Comparison of ENCODE assay signal across 24 cellular contexts in genomic region chr1:41655632-41656031, GRCh38.
A peak's percentile ranks its signal among the peaks of the same experiment; 100 is the strongest.
DNase-seq lines count a peak whose midpoint lies in the region; ATAC-seq and TF ChIP-seq lines count a peak whose summit lies in the region.
"Had no signal": no experiment of that assay in that cellular context is flagged by ENCODE, and none has a peak within 500 bp of the region (broad histone marks: within the 10 kb centered on the region; RNA-seq: fewer than 3 reads in every experiment).

No MANE protein-coding gene starts in this region.

- H3K27ac Mint-ChIP-seq in CD4-positive, CD25-positive, alpha-beta regulatory T cell: peak overlapping the region; percentile 34 to 87 (median 53)
- H3K27ac Mint-ChIP-seq: nephron had no signal

- H3K9me3 Mint-ChIP-seq in activated T-cell treated with anti-CD3 and anti-CD28 coated beads, Interleukin-2, amount 50 U/mL, for 4 hours: no peaks in the 10 kb centered on the region
- no peaks in the 10 kb centered on the region for H3K9me3 Mint-ChIP-seq in CD4-positive, CD25-positive, alpha-beta regulatory T cell
- H3K9me3 Mint-ChIP-seq: effector memory CD8-positive, alpha-beta T cell; nephron had no signal

- no peak overlapping the region for H3K4me3 ChIP-seq in CD4-positive, CD25-positive, alpha-beta regulatory T cell (ENCODE audit: low read depth, low read length)
- H3K4me3 ChIP-seq in SU-DHL-6 (ENCODE audit: insufficient read depth, low read length, poor library complexity, severe bottlenecking) (no peak overlapping the region), SJCRH30 (no peak overlapping the region)
- H3K4me3 ChIP-seq: cardiac muscle cell, coronary artery, HAP-1, mucosa of descending colon, pancreas, right atrium auricular region had no signal

- no peak for ATAC-seq in activated T-cell treated with anti-CD3 and anti-CD28 coated beads, Interleukin-2, amount 50 U/mL, for 4 hours
- ATAC-seq in CD4-positive, CD25-positive, alpha-beta regulatory T cell (ENCODE audit: low read depth in 2 of 2): no peak
- ATAC-seq: effector memory CD8-positive, alpha-beta T cell; Panc1 had no signal

- peaks cover 11% of the 10 kb centered on the region; the same call in 1 of the 2 replicates for H3K79me2 ChIP-seq in SU-DHL-6 (ENCODE audit: insufficient read depth, low read length)

- no peak overlapping the region for H3K9ac ChIP-seq in SU-DHL-6 (ENCODE audit: low read length)

- TF ChIP-seq CTCF in SU-DHL-6 (IDR thresholded peaks at IDR 0.05; ENCODE audit: insufficient read depth, low read length, poor library complexity, severe bottlenecking): no peak

- peak overlapping the region; percentile 64 for H3K4me3 Mint-ChIP-seq in activated T-cell treated with anti-CD3 and anti-CD28 coated beads, Interleukin-2, amount 50 U/mL, for 4 hours
- H3K4me3 Mint-ChIP-seq in CD4-positive, CD25-positive, alpha-beta regulatory T cell: peak overlapping the region in 1 of 4 donors; percentile 93
- H3K4me3 Mint-ChIP-seq: effector memory CD8-positive, alpha-beta T cell; nephron had no signal

- peaks cover 52% of the 10 kb centered on the region for H3K4me1 ChIP-seq in CD4-positive, CD25-positive, alpha-beta regulatory T cell (ENCODE audit: control insufficient read depth, insufficient read depth, low read length, poor library complexity, severe bottlenecking)
- H3K4me1 ChIP-seq in SJCRH30: peaks cover 2% of the 10 kb centered on the region
- H3K4me1 ChIP-seq: HAP-1, pancreas, right atrium auricular region had no signal

- no peak overlapping the region for H3K4me2 ChIP-seq in SU-DHL-6 (ENCODE audit: low read depth, low read length, poor library complexity, severe bottlenecking)

- H3K36me3 Mint-ChIP-seq in activated T-cell treated with anti-CD3 and anti-CD28 coated beads, Interleukin-2, amount 50 U/mL, for 4 hours (ENCODE audit: insufficient read depth): peaks cover 54% of the 10 kb centered on the region
- no peaks in the 10 kb centered on the region for H3K36me3 Mint-ChIP-seq in CD4-positive, CD25-positive, alpha-beta regulatory T cell

- H3K36me3 ChIP-seq in CD4-positive, CD25-positive, alpha-beta regulatory T cell (ENCODE audit: control insufficient read depth, insufficient read depth, low read length): no peaks in the 10 kb centered on the region
- H3K36me3 ChIP-seq in SU-DHL-6 (ENCODE audit: low read length) (no peaks in the 10 kb centered on the region), SJCRH30 (no peaks in the 10 kb centered on the region)
- H3K36me3 ChIP-seq: cardiac muscle cell, HAP-1, pancreas, right atrium auricular region had no signal

- no peaks in the 10 kb centered on the region for H3F3A ChIP-seq in SU-DHL-6 (ENCODE audit: insufficient read depth)

- DNase-seq in activated T-cell treated with anti-CD3 and anti-CD28 coated beads, Interleukin-2, amount 50 U/mL, for 4 hours: no peak
- DNase-seq in activated T-cell treated with anti-CD3 and anti-CD28 coated beads, Interleukin-2, amount 50 U/mL, for 1 hour: no peak
- no peak for DNase-seq in CD4-positive, CD25-positive, alpha-beta regulatory T cell
- DNase-seq in medulla oblongata (ENCODE audit: extremely low spot score) (peak; percentile 33), HT-29 (ENCODE audit: low spot score) (no peak), SJCRH30 (no peak), superior temporal gyrus (ENCODE audit: extremely low spot score) (no peak)
- DNase-seq: DMS79; effector memory CD8-positive, alpha-beta T cell; GF-D8; mucosa of descending colon; NCI-H2029; NCI-H526 treated with DMSO at 0.1 percent for 48 hours; SHP77; stimulated activated CD4-positive, alpha-beta T cell treated with anti-CD3 and anti-CD28 coated beads, Interleukin-2, amount 100 ng/mL, for 24 hours had no signal

- no peaks in the 10 kb centered on the region for H3K27me3 ChIP-seq in CD4-positive, CD25-positive, alpha-beta regulatory T cell (ENCODE audit: control insufficient read depth, insufficient read depth, low read length)
- no peaks in the 10 kb centered on the region for H3K27me3 ChIP-seq in SU-DHL-6 (ENCODE audit: low read length)
- H3K27me3 ChIP-seq in SJCRH30: no peaks in the 10 kb centered on the region
- H3K27me3 ChIP-seq: pancreas, right atrium auricular region had no signal

- H3K9me3 ChIP-seq in CD4-positive, CD25-positive, alpha-beta regulatory T cell (ENCODE audit: control insufficient read depth in 2 of 2, low read length in 2 of 2): no peaks in the 10 kb centered on the region
- H3K9me3 ChIP-seq in SU-DHL-6 (ENCODE audit: insufficient read depth, low read length) (no peaks in the 10 kb centered on the region), SJCRH30 (replicated peaks) (no peaks in the 10 kb centered on the region)
- H3K9me3 ChIP-seq: HAP-1, mucosa of descending colon, pancreas, right atrium auricular region had no signal

- H3K9me2 ChIP-seq in SU-DHL-6 (replicated peaks; ENCODE audit: insufficient read depth, low read length): no peaks in the 10 kb centered on the region

- no peaks in the 10 kb centered on the region for H4K20me1 ChIP-seq in SU-DHL-6 (ENCODE audit: low read depth, low read length)

- H3K27ac ChIP-seq in CD4-positive, CD25-positive, alpha-beta regulatory T cell (ENCODE audit: insufficient read depth, low read length, poor library complexity, severe bottlenecking): no peak overlapping the region
- H3K27ac ChIP-seq in SU-DHL-6 (ENCODE audit: low read depth, low read length) (peak overlapping the region; percentile 11; the same call in 1 of the 2 replicates), SJCRH30 (no peak overlapping the region)
- H3K27ac ChIP-seq: C4-2B, cardiac muscle cell, coronary artery, pancreas, right atrium auricular region had no signal

- no peak overlapping the region for H2AFZ ChIP-seq in SU-DHL-6 (ENCODE audit: low read depth, low read length, severe bottlenecking)

- peaks cover 77% of the 10 kb centered on the region for H3K4me1 Mint-ChIP-seq in activated T-cell treated with anti-CD3 and anti-CD28 coated beads, Interleukin-2, amount 50 U/mL, for 4 hours (ENCODE audit: low read depth)
- peaks cover 30 to 77% (median 47%) of the 10 kb centered on the region in 4 donors for H3K4me1 Mint-ChIP-seq in CD4-positive, CD25-positive, alpha-beta regulatory T cell

- H3K27me3 Mint-ChIP-seq in activated T-cell treated with anti-CD3 and anti-CD28 coated beads, Interleukin-2, amount 50 U/mL, for 4 hours (ENCODE audit: low read depth): no peaks in the 10 kb centered on the region
- H3K27me3 Mint-ChIP-seq in CD4-positive, CD25-positive, alpha-beta regulatory T cell: no peaks in the 10 kb centered on the region
- H3K27me3 Mint-ChIP-seq: effector memory CD8-positive, alpha-beta T cell had no signal
